Comparison of ENCODE assay signal across 9 cellular contexts in genomic region chr20:5833309-5833941, GRCh38.
"Had no signal": no experiment of that assay in that cellular context is flagged by ENCODE, and none has a peak within 500 bp of the region (broad histone marks: within the 10 kb centered on the region; RNA-seq: fewer than 3 reads in every experiment).

No MANE protein-coding gene starts in this region.

- H3K4me2 ChIP-seq: smooth muscle cell had no signal

- H3K27me3 ChIP-seq: esophagus muscularis mucosa had no signal

- H3K27ac ChIP-seq: esophagus muscularis mucosa, WERI-Rb-1 had no signal

- H3K4me3 Mint-ChIP-seq: activated CD8-positive, alpha-beta T cell treated with anti-CD3 and anti-CD28 coated beads, Interleukin-2, amount 10 ng/mL, durations not matched to agents 7 days and 5 days; activated naive CD4-positive, alpha-beta T cell treated with anti-CD3 and anti-CD28 coated beads, Interleukin-2, amount 10 ng/mL, durations not matched to agents 7 days and 5 days; brain; stimulated activated naive B cell treated with anti-CD40 and anti-IgM and Interleukin-4, amounts not matched to agents 10 μg/mL and 1 μg/mL and 100 μg/mL, for 72 hours had no signal

- H3K36me3 ChIP-seq: esophagus muscularis mucosa, WERI-Rb-1 had no signal

- H3K27me3 Mint-ChIP-seq: activated naive CD4-positive, alpha-beta T cell treated with anti-CD3 and anti-CD28 coated beads, Interleukin-2, amount 10 ng/mL, durations not matched to agents 7 days and 5 days; brain; stimulated activated naive B cell treated with anti-CD40 and anti-IgM and Interleukin-4, amounts not matched to agents 10 μg/mL and 1 μg/mL and 100 μg/mL, for 72 hours had no signal

- DNase-seq: activated CD4-positive, alpha-beta T cell treated with anti-CD3 and anti-CD28 coated beads for 48 hours; activated CD8-positive, alpha-beta T cell treated with anti-CD3 and anti-CD28 coated beads, Interleukin-2, amount 10 ng/mL, durations not matched to agents 7 days and 5 days; activated naive CD4-positive, alpha-beta T cell treated with anti-CD3 and anti-CD28 coated beads, Interleukin-2, amount 10 ng/mL, durations not matched to agents 7 days and 5 days; stimulated activated naive B cell treated with anti-CD40 and anti-IgM and Interleukin-4, amounts not matched to agents 10 μg/mL and 1 μg/mL and 100 μg/mL, for 72 hours; trophoblast cell; WERI-Rb-1 had no signal

- H3K9me3 ChIP-seq: esophagus muscularis mucosa had no signal

- H3K27ac Mint-ChIP-seq: activated CD8-positive, alpha-beta T cell treated with anti-CD3 and anti-CD28 coated beads, Interleukin-2, amount 10 ng/mL, durations not matched to agents 7 days and 5 days; activated naive CD4-positive, alpha-beta T cell treated with anti-CD3 and anti-CD28 coated beads, Interleukin-2, amount 10 ng/mL, durations not matched to agents 7 days and 5 days; stimulated activated naive B cell treated with anti-CD40 and anti-IgM and Interleukin-4, amounts not matched to agents 10 μg/mL and 1 μg/mL and 100 μg/mL, for 72 hours had no signal

- H3K36me3 Mint-ChIP-seq: activated naive CD4-positive, alpha-beta T cell treated with anti-CD3 and anti-CD28 coated beads, Interleukin-2, amount 10 ng/mL, durations not matched to agents 7 days and 5 days; brain had no signal

- H3K4me3 ChIP-seq: esophagus muscularis mucosa, smooth muscle cell had no signal

- ATAC-seq: activated CD8-positive, alpha-beta T cell treated with anti-CD3 and anti-CD28 coated beads, Interleukin-2, amount 10 ng/mL, durations not matched to agents 7 days and 5 days; stimulated activated naive B cell treated with anti-CD40 and anti-IgM and Interleukin-4, amounts not matched to agents 10 μg/mL and 1 μg/mL and 100 μg/mL, for 72 hours had no signal
